In genomic region chr9:127899200-127899943, GRCh38 we compare ENCODE assay signal across 8 cellular contexts. TPM values are rescaled to one million over a fixed set of nuclear protein-coding genes. Genes with fewer than 3 reads are reported as not detected.
A peak's percentile ranks its signal among the peaks of the same experiment; 100 is the strongest.
DNase-seq lines count a peak whose midpoint lies in the region; ATAC-seq and TF ChIP-seq lines count a peak whose summit lies in the region.

Gene ST6GALNAC6 (minus strand): TSS chr9:127899603. CDS start chr9:127897981, 1,622 bp downstream.

- no peaks in the 10 kb centered on the region for H3K27me3 ChIP-seq in effector memory CD4-positive, alpha-beta T cell (replicated peaks; ENCODE audit: control insufficient read depth, insufficient read depth, low read length, poor library complexity, severe bottlenecking)
- no peaks in the 10 kb centered on the region for H3K27me3 ChIP-seq in lower lobe of right lung (ENCODE audit: low read depth)

- H3K36me3 Mint-ChIP-seq in activated CD8-positive, alpha-beta T cell treated with anti-CD3 and anti-CD28 coated beads, Interleukin-2, amount 10 ng/mL, durations not matched to agents 7 days and 5 days (ENCODE audit: low read depth): peaks cover 47% of the 10 kb centered on the region

- H3K27ac ChIP-seq in effector memory CD4-positive, alpha-beta T cell (ENCODE audit: insufficient read depth, low read length, poor library complexity, severe bottlenecking): peak within 1 kb of the TSS; percentile 62
- H3K27ac ChIP-seq in lower lobe of right lung: peak within 1 kb of the TSS; percentile 91

- no peaks in the 10 kb centered on the region for H3K27me3 Mint-ChIP-seq in activated CD8-positive, alpha-beta T cell treated with anti-CD3 and anti-CD28 coated beads, Interleukin-2, amount 10 ng/mL, durations not matched to agents 7 days and 5 days (ENCODE audit: low read depth)

- peaks cover under 1% of the 10 kb centered on the region for H3K9me3 Mint-ChIP-seq in activated CD8-positive, alpha-beta T cell treated with anti-CD3 and anti-CD28 coated beads, Interleukin-2, amount 10 ng/mL, durations not matched to agents 7 days and 5 days (ENCODE audit: insufficient read depth)

- peak within 1 kb of the TSS; percentile 83 for H3K4me3 Mint-ChIP-seq in activated CD8-positive, alpha-beta T cell treated with anti-CD3 and anti-CD28 coated beads, Interleukin-2, amount 10 ng/mL, durations not matched to agents 7 days and 5 days

- DNase-seq in NCI-H187 (lab: John Stamatoyannopoulos, UW) (peak; percentile 4 to 9), NCI-H187 treated with DMSO at 0.1 percent for 48 hours (lab: John Stamatoyannopoulos, UW) (no peak), NCI-H226 (peak; percentile 65), lower lobe of right lung (peak; percentile 83)
- peak; percentile 73 for DNase-seq in activated CD8-positive, alpha-beta T cell treated with anti-CD3 and anti-CD28 coated beads, Interleukin-2, amount 10 ng/mL, durations not matched to agents 7 days and 5 days
- DNase-seq in effector memory CD4-positive, alpha-beta T cell: peak; percentile 49 to 59 (median 54)
- peak; percentile 67 to 69 for DNase-seq in stimulated activated CD4-positive, alpha-beta T cell treated with anti-CD3 and anti-CD28 coated beads, Interleukin-4, amount 100 ng/mL, for 48 hours (ENCODE audit: low read depth in 2 of 2)

- H3K4me3 ChIP-seq in effector memory CD4-positive, alpha-beta T cell (ENCODE audit: insufficient read depth, low read depth, low read length, poor library complexity, severe bottlenecking): peak within 1 kb of the TSS; percentile 89
- H3K4me3 ChIP-seq in lower lobe of right lung: peak within 1 kb of the TSS; percentile 99

- CTCF ChIA-PET in activated CD8-positive, alpha-beta T cell treated with anti-CD3 and anti-CD28 coated beads, Interleukin-2, amount 10 ng/mL, durations not matched to agents 7 days and 5 days (lab: Charles Lee): interaction anchor here (1.3 to 3.8 kb wide), 5 partner anchors 10 to 164 kb away, joined by 4 to 13 read pairs (median 7); partner anchors contain the start of genes ST6GALNAC4 and TOR2A

- peaks cover 39% of the 10 kb centered on the region for H3K4me1 Mint-ChIP-seq in activated CD8-positive, alpha-beta T cell treated with anti-CD3 and anti-CD28 coated beads, Interleukin-2, amount 10 ng/mL, durations not matched to agents 7 days and 5 days (ENCODE audit: low read depth)

- no peaks in the 10 kb centered on the region for H3K9me3 ChIP-seq in effector memory CD4-positive, alpha-beta T cell (ENCODE audit: control insufficient read depth, low read length)
- no peaks in the 10 kb centered on the region for H3K9me3 ChIP-seq in lower lobe of right lung

- no peak for TF ChIP-seq CTCF in lower lobe of right lung (IDR thresholded peaks at IDR 0.05)

- intact Hi-C loops in lower lobe of right lung (cut with DNase I): no loop called here

- H3K36me3 ChIP-seq in effector memory CD4-positive, alpha-beta T cell (ENCODE audit: control insufficient read depth, insufficient read depth, low read length): peaks cover 28% of the 10 kb centered on the region
- peaks cover 22% of the 10 kb centered on the region for H3K36me3 ChIP-seq in lower lobe of right lung

- H3K27ac Mint-ChIP-seq in activated CD8-positive, alpha-beta T cell treated with anti-CD3 and anti-CD28 coated beads, Interleukin-2, amount 10 ng/mL, durations not matched to agents 7 days and 5 days: peak within 1 kb of the TSS; percentile 86

- ATAC-seq in HG02678 (IDR thresholded peaks at IDR 0.05; ENCODE audit: unreplicated experiment) (peak; percentile 67), lower lobe of right lung (peak; percentile 79 to 88)
- ATAC-seq in activated CD8-positive, alpha-beta T cell treated with anti-CD3 and anti-CD28 coated beads, Interleukin-2, amount 10 ng/mL, durations not matched to agents 7 days and 5 days: peak; percentile 77

- POLR2A ChIA-PET in activated CD8-positive, alpha-beta T cell treated with anti-CD3 and anti-CD28 coated beads, Interleukin-2, amount 10 ng/mL, durations not matched to agents 7 days and 5 days (lab: Charles Lee): interaction anchor here (0.5 to 2.8 kb wide), 7 partner anchors 9 to 128 kb away, joined by 3 to 12 read pairs (median 4); partner anchors contain the start of genes ENG and ST6GALNAC4

- H3K4me1 ChIP-seq in effector memory CD4-positive, alpha-beta T cell (ENCODE audit: control insufficient read depth, insufficient read depth, low read length, poor library complexity, severe bottlenecking): peaks cover 43% of the 10 kb centered on the region
- H3K4me1 ChIP-seq in lower lobe of right lung: peaks cover 66% of the 10 kb centered on the region

RNA-seq across cellular contexts. Expression of gene ST6GALNAC6, which starts in this region (rescaled TPM):
- 10 to 100 TPM; 68.6 to 77.6 TPM for total RNA-seq in activated CD8-positive, alpha-beta T cell treated with anti-CD3 and anti-CD28 coated beads, Interleukin-2, amount 10 ng/mL, durations not matched to agents 7 days and 5 days
- total RNA-seq in lower lobe of right lung: 82.0 TPM
